ENCODE assay signal across 10 cellular contexts in the genomic region with DNA sequence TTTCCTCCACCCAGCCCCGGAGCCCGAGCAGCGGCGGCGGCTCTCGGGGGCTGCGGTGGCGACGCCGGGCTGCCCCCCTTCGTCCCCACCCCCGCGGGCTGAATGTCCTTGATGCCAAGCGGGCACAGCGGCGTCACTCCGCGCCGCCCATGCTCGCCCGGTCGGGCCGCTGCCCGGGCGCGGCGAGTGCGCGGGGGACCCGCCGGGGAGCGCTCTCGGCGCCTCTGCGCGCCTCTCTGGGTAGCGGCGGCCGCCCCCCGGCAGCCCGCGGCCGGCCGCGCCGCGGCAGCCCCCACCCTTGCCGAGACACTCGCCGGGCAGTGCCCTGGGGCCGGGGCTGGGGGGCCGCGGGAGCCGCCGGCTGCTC. TPM values are rescaled to one million over a fixed set of nuclear protein-coding genes. Genes with fewer than 3 reads are reported as not detected.
DNase-seq lines count a peak whose midpoint lies in the region; ATAC-seq and TF ChIP-seq lines count a peak whose summit lies in the region.
"Had no signal": no experiment of that assay in that cellular context is flagged by ENCODE, and none has a peak within 500 bp of the region (broad histone marks: within the 10 kb centered on the region; RNA-seq: fewer than 3 reads in every experiment).

No MANE protein-coding gene starts in this region.

- H3K9me3 ChIP-seq in left lung: no peaks in the 10 kb centered on the region
- H3K9me3 ChIP-seq in stomach smooth muscle (ENCODE audit: control insufficient read depth in 2 of 2, low read length in 2 of 2): no peaks in the 10 kb centered on the region
- H3K9me3 ChIP-seq in MM.1S (replicated peaks; ENCODE audit: insufficient read depth, low read length): no peaks in the 10 kb centered on the region

- intact Hi-C loops in left lung (cut with DNase I): loop anchor here in 1 of 2 donors (10.0 kb wide), 1 partner anchor 262 kb away; no protein-coding TSS in a partner anchor

- no peak for ATAC-seq in left lung

- no peak for TF ChIP-seq CTCF in cardiac fibroblast (IDR thresholded peaks at IDR 0.05; ENCODE audit: low read depth, low read length)
- TF ChIP-seq CTCF in left lung (IDR thresholded peaks at IDR 0.05): no peak
- TF ChIP-seq CTCF in MM.1S (IDR thresholded peaks at IDR 0.05; ENCODE audit: low read length): no peak

- no peaks in the 10 kb centered on the region for H4K20me1 ChIP-seq in MM.1S (ENCODE audit: insufficient read depth, low read length)

- H2AFZ ChIP-seq in MM.1S (ENCODE audit: low read length): no peak overlapping the region

- peak overlapping the region in 1 of 2 donors; percentile 71 for H3K9ac ChIP-seq in stomach smooth muscle (ENCODE audit: low read length in 2 of 2)
- no peak overlapping the region for H3K9ac ChIP-seq in MM.1S (ENCODE audit: low read length)

- no peaks in the 10 kb centered on the region for H3K79me2 ChIP-seq in MM.1S (ENCODE audit: low read length)

- H3K4me1 ChIP-seq in left lung (peaks cover 0 to 23% of the 10 kb centered on the region in 2 donors), stomach smooth muscle (ENCODE audit: control insufficient read depth, insufficient read depth, low read length) (peaks cover 34% of the 10 kb centered on the region), MM.1S (ENCODE audit: low read length) (no peaks in the 10 kb centered on the region)

- H3K4me3 ChIP-seq in cardiac fibroblast (replicated peaks in 1 of 2; ENCODE audit: low read depth in 2 of 2, low read length in 2 of 2) (peak overlapping the region; percentile 13 to 80), left lung (peak overlapping the region; percentile 25 to 29), stomach smooth muscle (ENCODE audit: low read length in 2 of 2) (peak overlapping the region; percentile 52 to 80), MM.1S (ENCODE audit: low read length) (no peak overlapping the region)

- H3K27me3 ChIP-seq in left lung: peaks cover 58 to 81% of the 10 kb centered on the region in 2 donors
- H3K27me3 ChIP-seq in stomach smooth muscle (ENCODE audit: control insufficient read depth in 1 of 2, insufficient read depth in 2 of 2, low read length in 2 of 2): peaks cover 22 to 23% of the 10 kb centered on the region in 2 donors
- H3K27me3 ChIP-seq in MM.1S (replicated peaks; ENCODE audit: insufficient read depth, low read length): peaks cover 51% of the 10 kb centered on the region

- DNase-seq in DMS 273 (lab: John Stamatoyannopoulos, UW; ENCODE audit: unreplicated experiment): peak; percentile 66
- DNase-seq in DMS 273 treated with DMSO at 0.1 percent for 48 hours (lab: John Stamatoyannopoulos, UW): no peak
- no peak for DNase-seq in cardiac fibroblast (ENCODE audit: low read depth in 2 of 2)
- no peak for DNase-seq in left lung
- no peak for DNase-seq in KBM-7
- no peak for DNase-seq in GM19238 (ENCODE audit: insufficient read length, low spot score)
- no peak for DNase-seq in MM.1S
- DNase-seq: SW 1271 had no signal

- in situ Hi-C loops in KBM-7 (cut with MboI; ENCODE audit: low pct_unique_long_range_greater_than_20kb, low sequenced_read_pairs): no loop called here

- H3K4me2 ChIP-seq in MM.1S (ENCODE audit: low read depth, low read length): no peak overlapping the region

- H3F3A ChIP-seq in MM.1S (ENCODE audit: insufficient read depth, low read length): no peaks in the 10 kb centered on the region

- H3K27ac ChIP-seq in left lung (no peak overlapping the region), stomach smooth muscle (ENCODE audit: low read length) (peak overlapping the region; percentile 24), MM.1S (ENCODE audit: low read length) (no peak overlapping the region)
- H3K27ac ChIP-seq: 22Rv1 had no signal

- no peaks in the 10 kb centered on the region for H3K9me2 ChIP-seq in MM.1S (replicated peaks; ENCODE audit: insufficient read depth, low read length)

- H3K36me3 ChIP-seq in left lung: no peaks in the 10 kb centered on the region
- no peaks in the 10 kb centered on the region for H3K36me3 ChIP-seq in stomach smooth muscle (ENCODE audit: control insufficient read depth in 2 of 2, insufficient read depth in 2 of 2, low read length in 2 of 2)
- no peaks in the 10 kb centered on the region for H3K36me3 ChIP-seq in MM.1S (replicated peaks; ENCODE audit: insufficient read depth, low read length)

RNA-seq across cellular contexts. Expression of gene PLXNA4, which starts 0.4 kb away (rescaled TPM):
- total RNA-seq in left lung: 1 to 10 TPM; 2.8 to 6.6 TPM
